In the genomic region with DNA sequence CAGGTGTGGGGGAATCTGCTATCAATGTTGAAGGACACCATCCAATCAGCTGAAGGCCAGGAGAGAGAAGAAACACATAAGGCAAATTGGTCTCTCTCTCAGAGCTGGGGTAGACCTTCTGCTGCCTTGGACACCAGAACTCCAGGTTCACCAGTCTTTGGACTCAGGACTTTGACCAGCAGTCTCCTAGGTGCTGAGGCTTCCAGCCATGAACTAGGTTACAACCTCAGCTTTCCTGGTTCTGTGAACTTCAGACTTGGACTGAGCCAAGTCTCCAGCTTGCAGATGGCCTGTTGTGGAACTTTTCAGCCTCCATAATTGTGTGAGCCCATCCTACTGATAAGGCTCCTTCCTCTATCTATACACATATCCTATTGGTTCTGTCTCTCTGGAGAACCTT, we compare ENCODE assay signal across 21 cellular contexts. TPM values are rescaled to one million over a fixed set of nuclear protein-coding genes. Genes with fewer than 3 reads are reported as not detected.
DNase-seq lines count a peak whose midpoint lies in the region; ATAC-seq, FAIRE-seq and TF ChIP-seq lines count a peak whose summit lies in the region.
"Had no signal": no experiment of that assay in that cellular context is flagged by ENCODE, and none has a peak within 500 bp of the region (broad histone marks: within the 10 kb centered on the region; RNA-seq: fewer than 3 reads in every experiment).

No MANE protein-coding gene starts in this region.

- no peak for TF ChIP-seq CTCF in natural killer cell (IDR thresholded peaks at IDR 0.05)
- no peak for TF ChIP-seq CTCF in pancreas (IDR thresholded peaks at IDR 0.05)

- ATAC-seq in natural killer cell treated with Interleukin-12 subunit alpha and Interleukin-12 subunit beta and Interleukin-15 and Interleukin-18, amount 100 ng/mL, for 72 hours = no peak
- no peak for ATAC-seq in natural killer cell
- ATAC-seq in activated T-helper 17 cell treated with anti-CD3 and anti-CD28 coated beads, Interleukin-2, amount 50 U/mL, for 72 hours (replicated peaks) = no peak
- no peak for ATAC-seq in pancreas
- ATAC-seq: CD8-positive, alpha-beta T cell; GM23338 had no signal

- POLR2A ChIA-PET in activated CD4-positive, alpha-beta memory T cell treated with anti-CD3 and anti-CD28 coated beads for 36 hours (lab: Charles Lee) = interaction anchor here (1.0 to 1.6 kb wide), 4 partner anchors 20 to 161 kb away, joined by 3 to 4 read pairs (median 3); partner anchors contain the start of gene BBS12
- POLR2A ChIA-PET in activated CD4-positive, alpha-beta memory T cell treated with anti-CD3 and anti-CD28 coated beads, Interleukin-2, amount 10 ng/mL, durations not matched to agents 7 days and 5 days (lab: Charles Lee) = interaction anchor here (1.1 kb wide), 2 partner anchors 51 to 55 kb away, joined by 3 read pairs; no protein-coding TSS in a partner anchor

- no peaks in the 10 kb centered on the region for H3K9me3 ChIP-seq in pancreas
- H3K9me3 ChIP-seq: BLaER1 treated with 17β-estradiol and CSF1 and Interleukin-3, amounts not matched to agents 10 nM and 100 nM had no signal

- H3K36me3 Mint-ChIP-seq in activated CD4-positive, alpha-beta memory T cell treated with anti-CD3 and anti-CD28 coated beads for 36 hours = peaks cover 22% of the 10 kb centered on the region
- no peaks in the 10 kb centered on the region for H3K36me3 Mint-ChIP-seq in activated CD4-positive, alpha-beta memory T cell treated with anti-CD3 and anti-CD28 coated beads, Interleukin-2, amount 10 ng/mL, durations not matched to agents 7 days and 5 days (ENCODE audit: low read depth)
- H3K36me3 Mint-ChIP-seq in natural killer cell treated with Interleukin-12 subunit alpha and Interleukin-12 subunit beta and Interleukin-15 and Interleukin-18, amount 100 ng/mL, for 72 hours = peaks cover 4% of the 10 kb centered on the region
- no peaks in the 10 kb centered on the region for H3K36me3 Mint-ChIP-seq in natural killer cell
- H3K36me3 Mint-ChIP-seq in activated T-helper 17 cell treated with anti-CD3 and anti-CD28 coated beads, Interleukin-2, amount 50 U/mL, for 72 hours (ENCODE audit: low read depth) = peaks cover 11% of the 10 kb centered on the region
- H3K36me3 Mint-ChIP-seq: CD8-positive, alpha-beta T cell had no signal

- peak overlapping the region; percentile 94 for H3K27ac Mint-ChIP-seq in activated CD4-positive, alpha-beta memory T cell treated with anti-CD3 and anti-CD28 coated beads for 36 hours
- no peak overlapping the region for H3K27ac Mint-ChIP-seq in activated CD4-positive, alpha-beta memory T cell treated with anti-CD3 and anti-CD28 coated beads, Interleukin-2, amount 10 ng/mL, durations not matched to agents 7 days and 5 days
- peak overlapping the region in 1 of 2 donors; percentile 70 for H3K27ac Mint-ChIP-seq in natural killer cell treated with Interleukin-12 subunit alpha and Interleukin-12 subunit beta and Interleukin-15 and Interleukin-18, amount 100 ng/mL, for 72 hours
- H3K27ac Mint-ChIP-seq in natural killer cell = no peak overlapping the region
- peak overlapping the region; percentile 97 for H3K27ac Mint-ChIP-seq in activated T-helper 17 cell treated with anti-CD3 and anti-CD28 coated beads, Interleukin-2, amount 50 U/mL, for 72 hours
- H3K27ac Mint-ChIP-seq: CD8-positive, alpha-beta T cell; GM23338 had no signal

- H3K4me3 Mint-ChIP-seq in activated CD4-positive, alpha-beta memory T cell treated with anti-CD3 and anti-CD28 coated beads for 36 hours = no peak overlapping the region
- no peak overlapping the region for H3K4me3 Mint-ChIP-seq in activated CD4-positive, alpha-beta memory T cell treated with anti-CD3 and anti-CD28 coated beads, Interleukin-2, amount 10 ng/mL, durations not matched to agents 7 days and 5 days
- peak overlapping the region; percentile 78 for H3K4me3 Mint-ChIP-seq in natural killer cell treated with Interleukin-12 subunit alpha and Interleukin-12 subunit beta and Interleukin-15 and Interleukin-18, amount 100 ng/mL, for 72 hours
- H3K4me3 Mint-ChIP-seq in natural killer cell = no peak overlapping the region
- peak overlapping the region; percentile 82 for H3K4me3 Mint-ChIP-seq in activated T-helper 17 cell treated with anti-CD3 and anti-CD28 coated beads, Interleukin-2, amount 50 U/mL, for 72 hours
- H3K4me3 Mint-ChIP-seq: CD8-positive, alpha-beta T cell; GM23338 had no signal

- H3K27ac ChIP-seq in pancreas = no peak overlapping the region
- H3K27ac ChIP-seq: BLaER1 treated with 17β-estradiol and CSF1 and Interleukin-3, amounts not matched to agents 10 nM and 100 nM; PC-9; RWPE1 had no signal

- H3K36me3 ChIP-seq in pancreas = no peaks in the 10 kb centered on the region
- H3K36me3 ChIP-seq: BLaER1 treated with 17β-estradiol and CSF1 and Interleukin-3, amounts not matched to agents 10 nM and 100 nM had no signal

- H3K4me1 ChIP-seq in pancreas = no peaks in the 10 kb centered on the region

- no peaks in the 10 kb centered on the region for H3K27me3 Mint-ChIP-seq in activated CD4-positive, alpha-beta memory T cell treated with anti-CD3 and anti-CD28 coated beads for 36 hours
- H3K27me3 Mint-ChIP-seq in activated CD4-positive, alpha-beta memory T cell treated with anti-CD3 and anti-CD28 coated beads, Interleukin-2, amount 10 ng/mL, durations not matched to agents 7 days and 5 days = peaks cover 5% of the 10 kb centered on the region
- H3K27me3 Mint-ChIP-seq in natural killer cell treated with Interleukin-12 subunit alpha and Interleukin-12 subunit beta and Interleukin-15 and Interleukin-18, amount 100 ng/mL, for 72 hours = peaks cover 21 to 26% of the 10 kb centered on the region in 2 donors
- peaks cover 8 to 31% of the 10 kb centered on the region in 2 donors for H3K27me3 Mint-ChIP-seq in natural killer cell (ENCODE audit: low read depth in 2 of 2)
- H3K27me3 Mint-ChIP-seq in activated T-helper 17 cell treated with anti-CD3 and anti-CD28 coated beads, Interleukin-2, amount 50 U/mL, for 72 hours = peaks cover 3% of the 10 kb centered on the region

- intact Hi-C loops in activated CD4-positive, alpha-beta memory T cell treated with anti-CD3 and anti-CD28 coated beads for 36 hours (cut with micrococcal nuclease) = loop anchor here (1.0 to 5.0 kb wide), 4 partner anchors 91 to 400 kb away; partner anchors contain the start of genes IL2 and IL21
- intact Hi-C loops in natural killer cell (cut with micrococcal nuclease) (no loop called here), pancreas (cut with DNase I) (no loop called here), head of caudate nucleus (cut with DNase I) (no loop called here)

- no peaks in the 10 kb centered on the region for H3K27me3 ChIP-seq in pancreas
- H3K27me3 ChIP-seq: BLaER1 treated with 17β-estradiol and CSF1 and Interleukin-3, amounts not matched to agents 10 nM and 100 nM had no signal

- no peaks in the 10 kb centered on the region for H3K9me3 Mint-ChIP-seq in activated CD4-positive, alpha-beta memory T cell treated with anti-CD3 and anti-CD28 coated beads for 36 hours
- no peaks in the 10 kb centered on the region for H3K9me3 Mint-ChIP-seq in activated CD4-positive, alpha-beta memory T cell treated with anti-CD3 and anti-CD28 coated beads, Interleukin-2, amount 10 ng/mL, durations not matched to agents 7 days and 5 days
- H3K9me3 Mint-ChIP-seq in natural killer cell treated with Interleukin-12 subunit alpha and Interleukin-12 subunit beta and Interleukin-15 and Interleukin-18, amount 100 ng/mL, for 72 hours = no peaks in the 10 kb centered on the region
- no peaks in the 10 kb centered on the region for H3K9me3 Mint-ChIP-seq in natural killer cell
- no peaks in the 10 kb centered on the region for H3K9me3 Mint-ChIP-seq in activated T-helper 17 cell treated with anti-CD3 and anti-CD28 coated beads, Interleukin-2, amount 50 U/mL, for 72 hours
- H3K9me3 Mint-ChIP-seq: CD8-positive, alpha-beta T cell; GM23338 had no signal

- CTCF ChIA-PET in activated CD4-positive, alpha-beta memory T cell treated with anti-CD3 and anti-CD28 coated beads for 36 hours (lab: Charles Lee) = interaction anchor here (0.6 to 2.0 kb wide), 4 partner anchors 20 to 161 kb away, joined by 4 to 6 read pairs (median 5); partner anchors contain the start of gene BBS12
- CTCF ChIA-PET in activated CD4-positive, alpha-beta memory T cell treated with anti-CD3 and anti-CD28 coated beads, Interleukin-2, amount 10 ng/mL, durations not matched to agents 7 days and 5 days (lab: Charles Lee) = interaction anchor here (2.5 kb wide), 1 partner anchor 133 kb away, joined by 7 read pairs; no protein-coding TSS in a partner anchor

- FAIRE-seq in pancreas (lab: Jason Lieb, UNC) = no peak
- FAIRE-seq: GM18507 had no signal

- DNase-seq in activated CD4-positive, alpha-beta memory T cell treated with anti-CD3 and anti-CD28 coated beads for 36 hours = no peak
- DNase-seq in activated CD4-positive, alpha-beta memory T cell treated with anti-CD3 and anti-CD28 coated beads, Interleukin-2, amount 10 ng/mL, durations not matched to agents 7 days and 5 days = no peak
- no peak for DNase-seq in natural killer cell treated with Interleukin-12 subunit alpha and Interleukin-12 subunit beta and Interleukin-15 and Interleukin-18, amount 100 ng/mL, for 72 hours (ENCODE audit: low spot score)
- DNase-seq in natural killer cell (no peak), pancreas (no peak), head of caudate nucleus (no peak)
- DNase-seq: CD8-positive, alpha-beta T cell; DMS53; EL; HCEC 1CT; NCI-H1417; NCI-H187; NCI-H2107; NCI-H510A treated with DMSO at 0.1 percent for 48 hours; NCI-H774; PC-9 had no signal

- H3K4me1 Mint-ChIP-seq in activated CD4-positive, alpha-beta memory T cell treated with anti-CD3 and anti-CD28 coated beads for 36 hours (ENCODE audit: low read depth) = peaks cover 69% of the 10 kb centered on the region
- peaks cover 55% of the 10 kb centered on the region for H3K4me1 Mint-ChIP-seq in activated CD4-positive, alpha-beta memory T cell treated with anti-CD3 and anti-CD28 coated beads, Interleukin-2, amount 10 ng/mL, durations not matched to agents 7 days and 5 days
- H3K4me1 Mint-ChIP-seq in natural killer cell treated with Interleukin-12 subunit alpha and Interleukin-12 subunit beta and Interleukin-15 and Interleukin-18, amount 100 ng/mL, for 72 hours (ENCODE audit: low read depth in 2 of 2) = peaks cover 3 to 41% of the 10 kb centered on the region in 2 donors
- no peaks in the 10 kb centered on the region for H3K4me1 Mint-ChIP-seq in natural killer cell
- peaks cover 24% of the 10 kb centered on the region for H3K4me1 Mint-ChIP-seq in activated T-helper 17 cell treated with anti-CD3 and anti-CD28 coated beads, Interleukin-2, amount 50 U/mL, for 72 hours

- H3K4me3 ChIP-seq in pancreas = no peak overlapping the region
- H3K4me3 ChIP-seq: BLaER1 treated with 17β-estradiol and CSF1 and Interleukin-3, amounts not matched to agents 10 nM and 100 nM; GM23338; PC-9 had no signal

RNA-seq across cellular contexts. Expression of gene BBS12, which starts 20.6 kb away (rescaled TPM):
- 1 to 10 TPM; 3.7 to 4.3 TPM for total RNA-seq in activated CD4-positive, alpha-beta memory T cell treated with anti-CD3 and anti-CD28 coated beads for 36 hours
- total RNA-seq in activated CD4-positive, alpha-beta memory T cell treated with anti-CD3 and anti-CD28 coated beads, Interleukin-2, amount 10 ng/mL, durations not matched to agents 7 days and 5 days = 1 to 10 TPM; 3.7 to 5.0 TPM
- 1 to 10 TPM; 1.0 to 2.2 TPM for total RNA-seq in natural killer cell treated with Interleukin-12 subunit alpha and Interleukin-12 subunit beta and Interleukin-15 and Interleukin-18, amount 100 ng/mL, for 72 hours
- total RNA-seq in natural killer cell = 1 to 10 TPM in 2 of 3 donors, under 1 TPM in 1; 0.85 to 1.9 (median 1.8) TPM
- total RNA-seq in activated T-helper 17 cell treated with anti-CD3 and anti-CD28 coated beads, Interleukin-2, amount 50 U/mL, for 72 hours = 1 to 10 TPM; 1.6 to 2.2 TPM
- 1 to 10 TPM in 4 of 6 donors, under 1 TPM in 2; 0.88 to 2.7 (median 1.3) TPM for total RNA-seq in pancreas
- 1 to 10 TPM in 1 of 2 donors, under 1 TPM in 1; 0.68 to 1.3 TPM for polyA plus RNA-seq in pancreas

Comparison
In these comparisons a context has a peak if more than half of its experiments do, and no peak if none do; other contexts are left out.
1. H3K27ac Mint-ChIP-seq: peak in activated CD4-positive, alpha-beta memory T cell treated with anti-CD3 and anti-CD28 coated beads for 36 hours (single experiment) and activated T-helper 17 cell treated with anti-CD3 and anti-CD28 coated beads, Interleukin-2, amount 50 U/mL, for 72 hours (single experiment); none in activated CD4-positive, alpha-beta memory T cell treated with anti-CD3 and anti-CD28 coated beads, Interleukin-2, amount 10 ng/mL, durations not matched to agents 7 days and 5 days (single experiment) and natural killer cell (0 of 2).
2. H3K4me3 Mint-ChIP-seq: peak in natural killer cell treated with Interleukin-12 subunit alpha and Interleukin-12 subunit beta and Interleukin-15 and Interleukin-18, amount 100 ng/mL, for 72 hours (single experiment) and activated T-helper 17 cell treated with anti-CD3 and anti-CD28 coated beads, Interleukin-2, amount 50 U/mL, for 72 hours (single experiment); none in activated CD4-positive, alpha-beta memory T cell treated with anti-CD3 and anti-CD28 coated beads for 36 hours (single experiment), activated CD4-positive, alpha-beta memory T cell treated with anti-CD3 and anti-CD28 coated beads, Interleukin-2, amount 10 ng/mL, durations not matched to agents 7 days and 5 days (single experiment) and natural killer cell (single experiment).